Comparison of ENCODE assay signal across 10 cellular contexts in the genomic region with DNA sequence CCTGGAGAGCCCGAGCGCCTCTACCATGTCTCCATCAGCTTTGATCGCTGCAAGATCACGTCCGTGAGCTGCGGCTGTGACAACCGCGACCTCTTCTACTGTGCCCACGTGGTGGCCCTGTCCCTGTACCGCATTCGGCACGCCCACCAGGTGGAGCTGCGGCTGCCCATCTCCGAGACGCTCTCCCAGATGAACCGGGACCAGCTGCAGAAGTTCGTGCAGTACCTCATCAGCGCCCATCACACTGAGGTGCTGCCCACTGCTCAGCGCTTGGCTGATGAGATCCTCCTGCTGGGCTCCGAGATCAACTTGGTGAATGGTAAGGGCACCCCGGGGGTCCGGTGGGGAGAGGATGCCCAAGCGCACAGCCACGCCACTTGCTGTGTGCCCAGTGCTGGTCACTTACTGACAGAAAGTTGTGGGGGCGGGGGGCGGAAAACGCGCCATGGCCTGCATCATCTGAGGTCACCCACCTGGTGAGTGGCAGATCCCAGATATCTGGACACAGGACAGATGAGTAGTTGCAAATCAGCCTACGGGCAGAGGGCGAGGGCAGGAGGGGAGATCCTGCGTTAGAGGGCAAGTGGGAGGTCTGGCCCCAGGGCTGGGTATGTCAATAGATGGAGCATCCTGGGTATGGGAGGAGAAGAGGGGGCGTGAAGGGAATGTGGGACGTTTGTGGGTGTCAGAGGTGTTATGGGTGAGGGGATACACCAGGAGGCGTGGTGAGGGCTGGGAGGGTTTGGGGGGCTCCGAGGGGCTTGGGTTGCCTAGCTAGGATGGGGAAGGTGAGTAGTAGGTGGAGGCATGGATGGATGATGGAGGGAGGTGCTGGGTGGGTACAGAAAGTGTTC. TPM values are rescaled to one million over a fixed set of nuclear protein-coding genes. Genes with fewer than 3 reads are reported as not detected.
DNase-seq lines count a peak whose midpoint lies in the region; ATAC-seq and TF ChIP-seq lines count a peak whose summit lies in the region.
"Had no signal": no experiment of that assay in that cellular context is flagged by ENCODE, and none has a peak within 500 bp of the region (broad histone marks: within the 10 kb centered on the region; RNA-seq: fewer than 3 reads in every experiment).

No MANE protein-coding gene starts in this region.

- H3K4me3 ChIP-seq in brain microvascular endothelial cell (ENCODE audit: low read depth, low read length) = no peak overlapping the region

- H3K27ac ChIP-seq in brain microvascular endothelial cell = no peak overlapping the region

- peak overlapping the region in 1 of 2 donors; percentile 14 for H3K27ac Mint-ChIP-seq in stimulated activated naive CD8-positive, alpha-beta T cell treated with anti-CD3 and anti-CD28 coated beads, Interleukin-15, amount 100 ng/mL, for 72 hours

- no peak for ATAC-seq in stimulated activated naive CD8-positive, alpha-beta T cell treated with anti-CD3 and anti-CD28 coated beads, Interleukin-15, Interleukin-2, amounts not matched to agents 100 U/mL and 50 U/mL, for 24 hours
- no peak for ATAC-seq in stimulated activated naive CD8-positive, alpha-beta T cell treated with anti-CD3 and anti-CD28 coated beads, Interleukin-15, amount 100 ng/mL, for 72 hours
- ATAC-seq in GM19455 (IDR thresholded peaks at IDR 0.05; ENCODE audit: unreplicated experiment) = no peak

- H3K4me1 Mint-ChIP-seq in stimulated activated naive CD8-positive, alpha-beta T cell treated with anti-CD3 and anti-CD28 coated beads, Interleukin-15, amount 100 ng/mL, for 72 hours = no peaks in the 10 kb centered on the region

- no peaks in the 10 kb centered on the region for H3K9me3 Mint-ChIP-seq in stimulated activated naive CD8-positive, alpha-beta T cell treated with anti-CD3 and anti-CD28 coated beads, Interleukin-15, amount 100 ng/mL, for 72 hours
- H3K9me3 Mint-ChIP-seq: CD8-positive, alpha-beta memory T cell had no signal

- in situ Hi-C loops in brain microvascular endothelial cell (cut with HindIII; ENCODE audit: low pct_ligation_motif_present, low sequenced_read_pairs) = no loop called here

- no peaks in the 10 kb centered on the region for H3K27me3 Mint-ChIP-seq in stimulated activated naive CD8-positive, alpha-beta T cell treated with anti-CD3 and anti-CD28 coated beads, Interleukin-15, amount 100 ng/mL, for 72 hours
- H3K27me3 Mint-ChIP-seq: CD8-positive, alpha-beta memory T cell had no signal

- peak; percentile 41 for TF ChIP-seq CTCF in brain microvascular endothelial cell (IDR thresholded peaks at IDR 0.05; ENCODE audit: low read depth, low read length, missing control alignments)

- H3K27me3 ChIP-seq in brain microvascular endothelial cell (replicated peaks) = no peaks in the 10 kb centered on the region

- H3K4me3 Mint-ChIP-seq in stimulated activated naive CD8-positive, alpha-beta T cell treated with anti-CD3 and anti-CD28 coated beads, Interleukin-15, amount 100 ng/mL, for 72 hours = no peak overlapping the region
- H3K4me3 Mint-ChIP-seq: CD8-positive, alpha-beta memory T cell had no signal

- peaks cover 44% of the 10 kb centered on the region for H3K36me3 ChIP-seq in brain microvascular endothelial cell (replicated peaks)

- DNase-seq in stimulated activated naive CD8-positive, alpha-beta T cell treated with anti-CD3 and anti-CD28 coated beads, Interleukin-15, Interleukin-2, amounts not matched to agents 100 U/mL and 50 U/mL, for 24 hours = peak; percentile 29
- DNase-seq in stimulated activated naive CD8-positive, alpha-beta T cell treated with anti-CD3 and anti-CD28 coated beads, Interleukin-15, amount 100 ng/mL, for 72 hours = no peak
- no peak for DNase-seq in brain microvascular endothelial cell
- peak; percentile 77 for DNase-seq in islet precursor cell
- DNase-seq in HPDE6-E6E7 (ENCODE audit: extremely low spot score) = no peak
- no peak for DNase-seq in pons (ENCODE audit: low spot score)
- DNase-seq in ureter (ENCODE audit: low spot score) = no peak
- DNase-seq: CD8-positive, alpha-beta memory T cell; NCI-H510A had no signal

RNA-seq across cellular contexts. Expression of gene ZSWIM4, which starts 9.8 kb away (rescaled TPM):
- total RNA-seq in ureter = 8.1 TPM

RNA-seq across cellular contexts. Expression of gene C19orf53, which starts 30.8 kb away (rescaled TPM):
- total RNA-seq in ureter = 78.2 TPM

RNA-seq across cellular contexts. Expression of gene MRI1, which starts 40.7 kb away (rescaled TPM):
- total RNA-seq in ureter = 50.7 TPM

Comparison
In these comparisons a context has a peak if more than half of its experiments do, and no peak if none do; other contexts are left out.
1. DNase-seq: peak in stimulated activated naive CD8-positive, alpha-beta T cell treated with anti-CD3 and anti-CD28 coated beads, Interleukin-15, Interleukin-2, amounts not matched to agents 100 U/mL and 50 U/mL, for 24 hours (single experiment) and islet precursor cell (single experiment); none in stimulated activated naive CD8-positive, alpha-beta T cell treated with anti-CD3 and anti-CD28 coated beads, Interleukin-15, amount 100 ng/mL, for 72 hours (0 of 2), brain microvascular endothelial cell (single experiment), HPDE6-E6E7 (single experiment), pons (single experiment) and ureter (single experiment).